8 cellular contexts compared by ENCODE assay signal in the genomic region with DNA sequence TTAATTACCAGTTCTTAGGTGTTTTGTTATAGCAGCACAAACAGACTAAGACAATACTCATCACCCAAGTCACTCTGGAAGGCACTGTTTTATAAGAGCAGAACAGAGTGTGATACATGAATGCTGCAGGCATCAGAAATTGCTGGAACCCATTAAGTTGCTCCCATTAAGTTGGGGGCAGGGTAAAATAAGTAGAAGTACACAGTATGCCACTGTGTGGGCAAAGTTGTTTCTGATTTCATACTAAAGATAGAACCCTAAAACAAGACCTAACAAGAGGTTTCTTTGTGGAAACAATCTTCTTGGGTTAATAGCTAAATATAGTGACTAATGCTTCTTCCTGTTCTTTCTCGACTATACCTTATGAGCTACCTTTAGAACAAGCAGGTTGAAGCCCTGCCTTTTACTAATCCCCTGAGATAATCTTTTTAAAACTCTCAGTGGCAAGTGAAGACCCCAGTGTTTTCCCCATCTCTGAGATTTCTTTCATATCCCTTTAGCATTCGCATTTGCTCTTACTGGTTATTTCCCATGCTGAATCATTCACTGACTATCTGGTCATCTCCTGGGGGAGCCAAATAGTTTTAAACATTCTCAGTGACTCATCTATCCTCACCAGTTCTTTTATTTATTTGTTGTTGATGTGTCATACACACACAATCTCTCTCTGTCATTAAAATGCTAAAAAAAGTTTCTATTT. TPM values are rescaled to one million over a fixed set of nuclear protein-coding genes. Genes with fewer than 3 reads are reported as not detected.
DNase-seq lines count a peak whose midpoint lies in the region; ATAC-seq and TF ChIP-seq lines count a peak whose summit lies in the region.

No MANE protein-coding gene starts in this region.

- peaks cover 8% of the 10 kb centered on the region for H3K4me1 Mint-ChIP-seq in stimulated activated effector memory CD8-positive, alpha-beta T cell treated with anti-CD3 and anti-CD28 coated beads, Interleukin-12 subunit alpha, Interleukin-12 subunit beta, amount 100 ng/mL, for 72 hours
- peaks cover 5% of the 10 kb centered on the region; the same call in 2 of the 3 replicates for H3K4me1 Mint-ChIP-seq in GM23338
- H3K4me1 Mint-ChIP-seq in activated naive CD4-positive, alpha-beta T cell treated with anti-CD3 and anti-CD28 coated beads, Interleukin-2, amount 10 ng/mL, durations not matched to agents 7 days and 5 days = no peaks in the 10 kb centered on the region

- no peaks in the 10 kb centered on the region for H3K9me3 Mint-ChIP-seq in stimulated activated effector memory CD8-positive, alpha-beta T cell treated with anti-CD3 and anti-CD28 coated beads, Interleukin-12 subunit alpha, Interleukin-12 subunit beta, amount 100 ng/mL, for 72 hours
- H3K9me3 Mint-ChIP-seq in GM23338 = no peaks in the 10 kb centered on the region
- H3K9me3 Mint-ChIP-seq in activated naive CD4-positive, alpha-beta T cell treated with anti-CD3 and anti-CD28 coated beads, Interleukin-2, amount 10 ng/mL, durations not matched to agents 7 days and 5 days = peaks cover 5% of the 10 kb centered on the region

- CTCF ChIA-PET in activated naive CD4-positive, alpha-beta T cell treated with anti-CD3 and anti-CD28 coated beads, Interleukin-2, amount 10 ng/mL, durations not matched to agents 7 days and 5 days (lab: Charles Lee) = no interaction called here

- no peaks in the 10 kb centered on the region for H3K36me3 Mint-ChIP-seq in stimulated activated effector memory CD8-positive, alpha-beta T cell treated with anti-CD3 and anti-CD28 coated beads, Interleukin-12 subunit alpha, Interleukin-12 subunit beta, amount 100 ng/mL, for 72 hours
- H3K36me3 Mint-ChIP-seq in GM23338 (ENCODE audit: low read depth) = no peaks in the 10 kb centered on the region
- H3K36me3 Mint-ChIP-seq in activated naive CD4-positive, alpha-beta T cell treated with anti-CD3 and anti-CD28 coated beads, Interleukin-2, amount 10 ng/mL, durations not matched to agents 7 days and 5 days = no peaks in the 10 kb centered on the region

- peaks cover 2% of the 10 kb centered on the region for H3K27me3 Mint-ChIP-seq in GM23338 (ENCODE audit: insufficient read depth, low read depth, poor library complexity)
- peaks cover 6% of the 10 kb centered on the region for H3K27me3 Mint-ChIP-seq in activated naive CD4-positive, alpha-beta T cell treated with anti-CD3 and anti-CD28 coated beads, Interleukin-2, amount 10 ng/mL, durations not matched to agents 7 days and 5 days

- H3K27me3 ChIP-seq in GM23338 (ENCODE audit: insufficient read depth) = no peaks in the 10 kb centered on the region

- H4K20me1 ChIP-seq in GM23338 (replicated peaks; ENCODE audit: insufficient read depth) = no peaks in the 10 kb centered on the region

- TF ChIP-seq CTCF in cardiac fibroblast (IDR thresholded peaks at IDR 0.05; ENCODE audit: low read depth, low read length) = no peak
- no peak for TF ChIP-seq CTCF in GM23338 (conservative IDR thresholded peaks at IDR 0.05; ENCODE audit: low read depth in 2 of 2)

- H3K79me2 ChIP-seq in GM23338 (replicated peaks; ENCODE audit: insufficient read depth) = no peaks in the 10 kb centered on the region

- H3K27ac Mint-ChIP-seq in stimulated activated effector memory CD8-positive, alpha-beta T cell treated with anti-CD3 and anti-CD28 coated beads, Interleukin-12 subunit alpha, Interleukin-12 subunit beta, amount 100 ng/mL, for 72 hours = peak overlapping the region; percentile 44
- no peak overlapping the region for H3K27ac Mint-ChIP-seq in GM23338
- no peak overlapping the region for H3K27ac Mint-ChIP-seq in activated naive CD4-positive, alpha-beta T cell treated with anti-CD3 and anti-CD28 coated beads, Interleukin-2, amount 10 ng/mL, durations not matched to agents 7 days and 5 days

- no peak overlapping the region for H3K27ac ChIP-seq in GM23338 (ENCODE audit: low read depth)

- H3K4me3 ChIP-seq in cardiac fibroblast (replicated peaks in 1 of 2; ENCODE audit: low read depth in 2 of 2, low read length in 2 of 2) = no peak overlapping the region
- no peak overlapping the region for H3K4me3 ChIP-seq in GM23338

- no peaks in the 10 kb centered on the region for H3K4me1 ChIP-seq in GM23338 (ENCODE audit: insufficient read depth)

- ATAC-seq in GM19043 (IDR thresholded peaks at IDR 0.05; ENCODE audit: low read depth, unreplicated experiment) = peak; percentile 71
- peak; percentile 66 for ATAC-seq in HG03280 (IDR thresholded peaks at IDR 0.05; ENCODE audit: unreplicated experiment)
- peak; percentile 94 for ATAC-seq in stimulated activated effector memory CD8-positive, alpha-beta T cell treated with anti-CD3 and anti-CD28 coated beads, Interleukin-12 subunit alpha, Interleukin-12 subunit beta, amount 100 ng/mL, for 72 hours
- no peak for ATAC-seq in GM23338

- H3K4me3 Mint-ChIP-seq in stimulated activated effector memory CD8-positive, alpha-beta T cell treated with anti-CD3 and anti-CD28 coated beads, Interleukin-12 subunit alpha, Interleukin-12 subunit beta, amount 100 ng/mL, for 72 hours = no peak overlapping the region
- H3K4me3 Mint-ChIP-seq in GM23338 = no peak overlapping the region
- no peak overlapping the region for H3K4me3 Mint-ChIP-seq in activated naive CD4-positive, alpha-beta T cell treated with anti-CD3 and anti-CD28 coated beads, Interleukin-2, amount 10 ng/mL, durations not matched to agents 7 days and 5 days

- no peak overlapping the region for H2AFZ ChIP-seq in GM23338

- peaks cover 8% of the 10 kb centered on the region; the same call in 1 of the 2 replicates for H3K9me2 ChIP-seq in GM23338 (ENCODE audit: insufficient read depth)

- H3F3A ChIP-seq in GM23338 (replicated peaks; ENCODE audit: low read depth) = no peaks in the 10 kb centered on the region

- no peak overlapping the region for H3K4me2 ChIP-seq in GM23338

- no peaks in the 10 kb centered on the region; the same call in 1 of the 2 replicates for H3K36me3 ChIP-seq in GM23338 (ENCODE audit: insufficient read depth)

- peak; percentile 32 for DNase-seq in 8988T
- DNase-seq in cardiac fibroblast (ENCODE audit: low read depth in 2 of 2) = peak; percentile 90 to 98
- DNase-seq in stimulated activated effector memory CD8-positive, alpha-beta T cell treated with anti-CD3 and anti-CD28 coated beads, Interleukin-12 subunit alpha, Interleukin-12 subunit beta, amount 100 ng/mL, for 72 hours (ENCODE audit: low spot score in 2 of 2) = no peak
- no peak for DNase-seq in GM23338 (ENCODE audit: low spot score)
- DNase-seq in activated naive CD4-positive, alpha-beta T cell treated with anti-CD3 and anti-CD28 coated beads, Interleukin-2, amount 10 ng/mL, durations not matched to agents 7 days and 5 days = no peak
- DNase-seq in stimulated activated naive CD4-positive, alpha-beta T cell treated with Interleukin-2 at 50 U/mL for 16 hours (lab: John Stamatoyannopoulos, UW) = no peak

TF ChIP-seq in GM23338, 12 proteins besides CTCF, POLR2A, EP300 and RAD21 (continues in another document):
- no peak for TF ChIP-seq NANOG (IDR thresholded peaks at IDR 0.05; ENCODE audit: borderline replicate concordance)
- no peak for TF ChIP-seq EZH2phosphoT487 (IDR thresholded peaks at IDR 0.05; ENCODE audit: unreplicated experiment)
- TF ChIP-seq ZNF114 (CRISPR knock-in tag; IDR thresholded peaks at IDR 0.05) = no peak
- no peak for TF ChIP-seq POLR2AphosphoS5 (IDR thresholded peaks at IDR 0.05; ENCODE audit: low read depth)
- no peak for TF ChIP-seq ZNF331 (CRISPR knock-in tag; IDR thresholded peaks at IDR 0.05; ENCODE audit: low read depth)
- TF ChIP-seq CREB1 (CRISPR knock-in tag; IDR thresholded peaks at IDR 0.05; ENCODE audit: low read depth) = no peak
- TF ChIP-seq EZH2 (IDR thresholded peaks at IDR 0.05; ENCODE audit: low read depth, unreplicated experiment) = no peak
- TF ChIP-seq, protein P1, sequence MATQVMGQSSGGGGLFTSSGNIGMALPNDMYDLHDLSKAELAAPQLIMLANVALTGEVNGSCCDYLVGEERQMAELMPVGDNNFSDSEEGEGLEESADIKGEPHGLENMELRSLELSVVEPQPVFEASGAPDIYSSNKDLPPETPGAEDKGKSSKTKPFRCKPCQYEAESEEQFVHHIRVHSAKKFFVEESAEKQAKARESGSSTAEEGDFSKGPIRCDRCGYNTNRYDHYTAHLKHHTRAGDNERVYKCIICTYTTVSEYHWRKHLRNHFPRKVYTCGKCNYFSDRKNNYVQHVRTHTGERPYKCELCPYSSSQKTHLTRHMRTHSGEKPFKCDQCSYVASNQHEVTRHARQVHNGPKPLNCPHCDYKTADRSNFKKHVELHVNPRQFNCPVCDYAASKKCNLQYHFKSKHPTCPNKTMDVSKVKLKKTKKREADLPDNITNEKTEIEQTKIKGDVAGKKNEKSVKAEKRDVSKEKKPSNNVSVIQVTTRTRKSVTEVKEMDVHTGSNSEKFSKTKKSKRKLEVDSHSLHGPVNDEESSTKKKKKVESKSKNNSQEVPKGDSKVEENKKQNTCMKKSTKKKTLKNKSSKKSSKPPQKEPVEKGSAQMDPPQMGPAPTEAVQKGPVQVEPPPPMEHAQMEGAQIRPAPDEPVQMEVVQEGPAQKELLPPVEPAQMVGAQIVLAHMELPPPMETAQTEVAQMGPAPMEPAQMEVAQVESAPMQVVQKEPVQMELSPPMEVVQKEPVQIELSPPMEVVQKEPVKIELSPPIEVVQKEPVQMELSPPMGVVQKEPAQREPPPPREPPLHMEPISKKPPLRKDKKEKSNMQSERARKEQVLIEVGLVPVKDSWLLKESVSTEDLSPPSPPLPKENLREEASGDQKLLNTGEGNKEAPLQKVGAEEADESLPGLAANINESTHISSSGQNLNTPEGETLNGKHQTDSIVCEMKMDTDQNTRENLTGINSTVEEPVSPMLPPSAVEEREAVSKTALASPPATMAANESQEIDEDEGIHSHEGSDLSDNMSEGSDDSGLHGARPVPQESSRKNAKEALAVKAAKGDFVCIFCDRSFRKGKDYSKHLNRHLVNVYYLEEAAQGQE (IDR thresholded peaks at IDR 0.05; ENCODE audit: unreplicated experiment) = no peak

RNA-seq across cellular contexts. Expression of gene SOCS2, which starts 52.3 kb away (rescaled TPM):
- total RNA-seq in GM23338 (2014; rRNA removed; shearing (Covaris generic)) = 20.0 and 32.4 TPM in 2 replicates
- polyA plus RNA-seq in GM23338 (2016; fragmentation: Nextera tagmentation; extraction: Ambion mirVana) = 15.5 and 16.1 TPM in 2 replicates

RNA-seq across cellular contexts. Expression of gene CRADD, which starts 52.4 kb away (rescaled TPM):
- total RNA-seq in GM23338 (2014; rRNA removed; shearing (Covaris generic)) = 20.3 and 27.9 TPM in 2 replicates
- 3.8 and 6.3 TPM in 2 replicates for polyA plus RNA-seq in GM23338 (2016; fragmentation: Nextera tagmentation; extraction: Ambion mirVana)

Comparison
In these comparisons a context has a peak if more than half of its experiments do, and no peak if none do; other contexts are left out.
1. DNase-seq: peak in 8988T (single experiment) and cardiac fibroblast (2 of 2); none in stimulated activated effector memory CD8-positive, alpha-beta T cell treated with anti-CD3 and anti-CD28 coated beads, Interleukin-12 subunit alpha, Interleukin-12 subunit beta, amount 100 ng/mL, for 72 hours (0 of 2), GM23338 (single experiment), activated naive CD4-positive, alpha-beta T cell treated with anti-CD3 and anti-CD28 coated beads, Interleukin-2, amount 10 ng/mL, durations not matched to agents 7 days and 5 days (single experiment) and stimulated activated naive CD4-positive, alpha-beta T cell treated with Interleukin-2 at 50 U/mL for 16 hours (single experiment).